1 cellular context compared by ENCODE assay signal in genomic region chr17:58587713-58588117, GRCh38.
TF ChIP-seq lines count a peak whose summit lies in the region.

No MANE protein-coding gene starts in this region.

TF ChIP-seq in SK-N-SH, 30 proteins besides CTCF, POLR2A, EP300 and RAD21 (continued from another document):
- TF ChIP-seq ZBTB33 (IDR thresholded peaks at IDR 0.05; ENCODE audit: borderline replicate concordance, low read depth) (no peak), REST (IDR thresholded peaks at IDR 0.05; ENCODE audit: low read depth, low read length) (no peak), SIN3A (IDR thresholded peaks at IDR 0.05; ENCODE audit: borderline replicate concordance, low read depth, low read length) (0 out of 2 replicates have a peak, but pooled peaks have one; percentile 38), MXI1 (IDR thresholded peaks at IDR 0.05; ENCODE audit: low read depth, low read length) (peak; percentile 60; the same call in 1 of the 2 replicates), TEAD4 (IDR thresholded peaks at IDR 0.05; ENCODE audit: borderline replicate concordance, insufficient read depth) (no peak), RFX5 (IDR thresholded peaks at IDR 0.05; ENCODE audit: low read length) (no peak), GATA2 (CRISPR knock-in tag; IDR thresholded peaks at IDR 0.05) (no peak), NFIC (IDR thresholded peaks at IDR 0.05; ENCODE audit: borderline replicate concordance) (no peak)
